Comparison of ENCODE assay signal across 15 cellular contexts in the genomic region with DNA sequence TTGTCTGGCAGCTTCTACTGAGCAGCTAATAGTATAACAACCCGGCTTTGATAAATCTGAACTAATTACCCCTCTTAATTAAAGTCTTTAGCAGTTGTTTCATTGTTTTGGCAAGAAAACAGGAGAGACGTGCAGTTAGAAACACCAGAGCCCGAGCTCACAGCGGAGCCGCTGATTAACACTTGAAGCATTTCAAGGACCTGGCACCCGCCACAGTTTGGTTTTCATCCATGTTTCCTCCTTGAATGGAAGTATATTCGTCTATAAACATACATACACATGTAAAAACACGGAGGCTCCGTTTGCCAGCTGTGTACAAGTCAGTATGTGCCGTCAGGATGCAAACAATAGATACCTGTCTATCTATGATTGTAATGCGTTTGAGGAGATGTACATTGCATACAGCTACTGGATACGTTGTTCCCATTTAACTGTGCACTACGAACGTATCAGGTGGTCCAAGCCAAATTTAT. TPM values are rescaled to one million over a fixed set of nuclear protein-coding genes. Genes with fewer than 3 reads are reported as not detected.
A peak's percentile ranks its signal among the peaks of the same experiment; 100 is the strongest.
DNase-seq lines count a peak whose midpoint lies in the region; ATAC-seq and TF ChIP-seq lines count a peak whose summit lies in the region.
"Had no signal": no experiment of that assay in that cellular context is flagged by ENCODE, and none has a peak within 500 bp of the region (broad histone marks: within the 10 kb centered on the region; RNA-seq: fewer than 3 reads in every experiment).

No MANE protein-coding gene starts in this region.

- no peak for DNase-seq in right cardiac atrium
- DNase-seq in heart right ventricle: no peak
- DNase-seq in astrocyte of the spinal cord (ENCODE audit: low read depth, low spot score): peak; percentile 32
- DNase-seq in left lung: no peak
- DNase-seq in thyroid gland: peak; percentile 42 to 58
- no peak for DNase-seq in GM19238 (ENCODE audit: insufficient read length, low spot score)
- DNase-seq: activated naive CD4-positive, alpha-beta T cell treated with anti-CD3 and anti-CD28 coated beads for 36 hours; left colon; NCI-H2171; substantia nigra had no signal

- H3K36me3 ChIP-seq in heart right ventricle: no peaks in the 10 kb centered on the region
- no peaks in the 10 kb centered on the region for H3K36me3 ChIP-seq in left lung
- no peaks in the 10 kb centered on the region for H3K36me3 ChIP-seq in thyroid gland
- H3K36me3 ChIP-seq: gastroesophageal sphincter had no signal

- TF ChIP-seq CTCF in heart right ventricle (IDR thresholded peaks at IDR 0.05) (no peak), astrocyte of the spinal cord (IDR thresholded peaks at IDR 0.05; ENCODE audit: low read depth, low read length) (no peak), left lung (IDR thresholded peaks at IDR 0.05) (no peak), thyroid gland (IDR thresholded peaks at IDR 0.05) (no peak)

- 5% methylated on average over 14 of the region's 14 CpGs for WGBS in right cardiac atrium
- 5% methylated on average over 14 of the region's 14 CpGs for WGBS in heart right ventricle, 2 donors
- 8 to 10% methylated on average over 14 of the region's 14 CpGs for WGBS in thyroid gland, 2 donors

- H3K4me1 ChIP-seq in right cardiac atrium (ENCODE audit: control insufficient read depth, insufficient read depth, low read length): peaks cover 3% of the 10 kb centered on the region
- H3K4me1 ChIP-seq in heart right ventricle: peaks cover 7 to 39% (median 28%) of the 10 kb centered on the region in 9 donors
- H3K4me1 ChIP-seq in left lung: peaks cover 3 to 8% of the 10 kb centered on the region in 2 donors
- peaks cover 22 to 28% of the 10 kb centered on the region in 2 donors for H3K4me1 ChIP-seq in thyroid gland

- H3K27ac ChIP-seq in right cardiac atrium (ENCODE audit: low read length): no peak overlapping the region
- H3K27ac ChIP-seq in heart right ventricle: no peak overlapping the region
- no peak overlapping the region for H3K27ac ChIP-seq in left lung
- no peak overlapping the region for H3K27ac ChIP-seq in thyroid gland
- H3K27ac ChIP-seq: gastroesophageal sphincter, VCaP had no signal

- intact Hi-C loops in right cardiac atrium (cut with DNase I): no loop called here
- intact Hi-C loops in heart right ventricle (cut with DNase I): no loop called here
- intact Hi-C loops in left lung (cut with DNase I): no loop called here
- intact Hi-C loops in thyroid gland (cut with DNase I): no loop called here

- ATAC-seq in right cardiac atrium (no peak), heart right ventricle (no peak), left lung (peak; percentile 54), GM18520 (IDR thresholded peaks at IDR 0.05; ENCODE audit: unreplicated experiment) (no peak), HG03097 (IDR thresholded peaks at IDR 0.05; ENCODE audit: low FRiP score, unreplicated experiment) (no peak)
- ATAC-seq: left colon had no signal

- no peak for TF ChIP-seq POLR2A in thyroid gland (IDR thresholded peaks at IDR 0.05)

- in situ Hi-C loops in astrocyte of the spinal cord (cut with HindIII; ENCODE audit: low sequenced_read_pairs): no loop called here

- H3K27me3 ChIP-seq in right cardiac atrium (ENCODE audit: control insufficient read depth, insufficient read depth): peaks cover 5% of the 10 kb centered on the region
- peaks cover 38 to 100% (median 98%) of the 10 kb centered on the region in 7 donors for H3K27me3 ChIP-seq in heart right ventricle
- H3K27me3 ChIP-seq in left lung: peaks cover 78 to 100% of the 10 kb centered on the region in 2 donors
- H3K27me3 ChIP-seq in thyroid gland: peaks cover 63% of the 10 kb centered on the region

- H3K4me3 ChIP-seq in right cardiac atrium (ENCODE audit: low read length) (peak overlapping the region; percentile 26), heart right ventricle (peak overlapping the region in 1 of 10 donors; percentile 5), astrocyte of the spinal cord (ENCODE audit: low read depth, low read length) (no peak overlapping the region), left lung (no peak overlapping the region), thyroid gland (replicated peaks in 1 of 3) (no peak overlapping the region)

- H3K9me3 ChIP-seq in right cardiac atrium (ENCODE audit: control insufficient read depth, low read length) (no peaks in the 10 kb centered on the region), heart right ventricle (no peaks in the 10 kb centered on the region), left lung (no peaks in the 10 kb centered on the region), thyroid gland (no peaks in the 10 kb centered on the region)
- H3K9me3 ChIP-seq: gastroesophageal sphincter had no signal

RNA-seq across cellular contexts. Expression of a gene that starts 3.9 kb away (rescaled TPM):
- total RNA-seq in right cardiac atrium (not detected), heart right ventricle (not detected), left lung (not detected), thyroid gland (not detected)
- polyA plus RNA-seq in right cardiac atrium (not detected), heart right ventricle (not detected)
- total RNA-seq: activated naive CD4-positive, alpha-beta T cell treated with anti-CD3 and anti-CD28 coated beads for 36 hours; gastroesophageal sphincter; left colon; OCI-LY7 had no signal

Comparison
In these comparisons a context has a peak if more than half of its experiments do, and no peak if none do; other contexts are left out.
1. DNase-seq: peak in astrocyte of the spinal cord (single experiment) and thyroid gland (2 of 2); none in right cardiac atrium (0 of 3), heart right ventricle (0 of 2), left lung (0 of 2) and GM19238 (single experiment).